28 cellular contexts compared by ENCODE assay signal in genomic region chr11:72954860-72955259, GRCh38.
DNase-seq lines count a peak whose midpoint lies in the region; ATAC-seq lines count a peak whose summit lies in the region.
"Had no signal": no experiment of that assay in that cellular context is flagged by ENCODE, and none has a peak within 500 bp of the region (broad histone marks: within the 10 kb centered on the region; RNA-seq: fewer than 3 reads in every experiment).

No MANE protein-coding gene starts in this region.

- peaks cover 8% of the 10 kb centered on the region for H3K4me1 Mint-ChIP-seq in activated T-helper 17 cell treated with anti-CD3 and anti-CD28 coated beads, Interleukin-2, amount 50 U/mL, for 72 hours
- peaks cover 29 to 66% of the 10 kb centered on the region in 2 donors for H3K4me1 Mint-ChIP-seq in stimulated activated naive B cell treated with anti-CD40 and anti-IgM and Interleukin-4, amounts not matched to agents 10 μg/mL and 1 μg/mL and 100 μg/mL, for 72 hours

- no peaks in the 10 kb centered on the region for H3K27me3 Mint-ChIP-seq in activated T-helper 17 cell treated with anti-CD3 and anti-CD28 coated beads, Interleukin-2, amount 50 U/mL, for 72 hours
- no peaks in the 10 kb centered on the region for H3K27me3 Mint-ChIP-seq in stimulated activated naive B cell treated with anti-CD40 and anti-IgM and Interleukin-4, amounts not matched to agents 10 μg/mL and 1 μg/mL and 100 μg/mL, for 72 hours
- H3K27me3 Mint-ChIP-seq: activated CD4-positive, alpha-beta memory T cell treated with anti-CD3 and anti-CD28 coated beads for 36 hours; activated naive CD8-positive, alpha-beta T cell had no signal

- 61% methylated on average over 3 of the region's 3 CpGs for WGBS in right cardiac atrium

- no peak overlapping the region for H3K27ac ChIP-seq in right cardiac atrium (ENCODE audit: low read length)
- H3K27ac ChIP-seq: A549, ascending aorta, dorsolateral prefrontal cortex, pancreas, right lobe of liver had no signal

- H3K9me3 Mint-ChIP-seq in activated T-helper 17 cell treated with anti-CD3 and anti-CD28 coated beads, Interleukin-2, amount 50 U/mL, for 72 hours, result no peaks in the 10 kb centered on the region
- peaks cover 3 to 4% of the 10 kb centered on the region in 2 donors for H3K9me3 Mint-ChIP-seq in stimulated activated naive B cell treated with anti-CD40 and anti-IgM and Interleukin-4, amounts not matched to agents 10 μg/mL and 1 μg/mL and 100 μg/mL, for 72 hours
- H3K9me3 Mint-ChIP-seq: activated CD4-positive, alpha-beta memory T cell treated with anti-CD3 and anti-CD28 coated beads for 36 hours; nephron progenitor cell had no signal

- no peak overlapping the region for H3K4me3 ChIP-seq in right cardiac atrium (ENCODE audit: low read length)
- H3K4me3 ChIP-seq: A549, ascending aorta, dorsolateral prefrontal cortex, pancreas, right lobe of liver, upper lobe of left lung had no signal

- H3K9me3 ChIP-seq in right cardiac atrium (ENCODE audit: control insufficient read depth, low read length), result no peaks in the 10 kb centered on the region
- H3K9me3 ChIP-seq: A549, ascending aorta, pancreas, right lobe of liver, upper lobe of left lung had no signal

- intact Hi-C loops in Right ventricle myocardium inferior (cut with DNase I) (no loop called here), cardiac septum (cut with DNase I) (no loop called here), right cardiac atrium (cut with DNase I) (no loop called here)

- peaks cover 6% of the 10 kb centered on the region for H3K36me3 Mint-ChIP-seq in activated T-helper 17 cell treated with anti-CD3 and anti-CD28 coated beads, Interleukin-2, amount 50 U/mL, for 72 hours (ENCODE audit: low read depth)
- peaks cover 28 to 62% of the 10 kb centered on the region in 2 donors for H3K36me3 Mint-ChIP-seq in stimulated activated naive B cell treated with anti-CD40 and anti-IgM and Interleukin-4, amounts not matched to agents 10 μg/mL and 1 μg/mL and 100 μg/mL, for 72 hours

- peak overlapping the region; percentile 41 for H3K27ac Mint-ChIP-seq in activated T-helper 17 cell treated with anti-CD3 and anti-CD28 coated beads, Interleukin-2, amount 50 U/mL, for 72 hours
- peak overlapping the region; percentile 83 for H3K27ac Mint-ChIP-seq in stimulated activated naive B cell treated with anti-CD40 and anti-IgM and Interleukin-4, amounts not matched to agents 10 μg/mL and 1 μg/mL and 100 μg/mL, for 72 hours
- H3K27ac Mint-ChIP-seq: activated CD4-positive, alpha-beta memory T cell treated with anti-CD3 and anti-CD28 coated beads for 36 hours; activated naive CD8-positive, alpha-beta T cell had no signal

- DNase-seq in Right ventricle myocardium inferior (ENCODE audit: missing footprints) (no peak), cardiac septum (ENCODE audit: low spot score) (no peak), right cardiac atrium (no peak), Ammon's horn (ENCODE audit: low spot score) (no peak)
- no peak for DNase-seq in stimulated activated naive B cell treated with anti-CD40 and anti-IgM and Interleukin-4, amounts not matched to agents 10 μg/mL and 1 μg/mL and 100 μg/mL, for 72 hours
- DNase-seq: activated CD4-positive, alpha-beta memory T cell treated with anti-CD3 and anti-CD28 coated beads for 36 hours; BE2C; central memory CD4-positive, alpha-beta T cell; DMS79 treated with DMSO at 0.1 percent for 48 hours; HCEC 1CT; NCI-H1092; NCI-H187 treated with DMSO at 0.1 percent for 48 hours; NCI-H345; NCI-H774; nephron progenitor cell; pancreas; right lobe of liver; stimulated activated CD4-positive, alpha-beta T cell treated with anti-CD3 and anti-CD28 coated beads, Interleukin-15, amount 100 ng/mL, for 24 hours; T-helper 9 cell; upper lobe of left lung had no signal

- peaks cover 4% of the 10 kb centered on the region for H3K4me1 ChIP-seq in right cardiac atrium (ENCODE audit: control insufficient read depth, insufficient read depth, low read length)
- H3K4me1 ChIP-seq: ascending aorta, BE2C, pancreas had no signal

- ATAC-seq in Right ventricle myocardium inferior (peak; percentile 77), right cardiac atrium (peak; percentile 80 to 83), GM18511 (IDR thresholded peaks at IDR 0.05; ENCODE audit: unreplicated experiment) (no peak), GM21723 (IDR thresholded peaks at IDR 0.05; ENCODE audit: unreplicated experiment) (no peak)
- no peak for ATAC-seq in activated T-helper 17 cell treated with anti-CD3 and anti-CD28 coated beads, Interleukin-2, amount 50 U/mL, for 72 hours (replicated peaks)
- no peak for ATAC-seq in stimulated activated naive B cell treated with anti-CD40 and anti-IgM and Interleukin-4, amounts not matched to agents 10 μg/mL and 1 μg/mL and 100 μg/mL, for 72 hours (replicated peaks)
- ATAC-seq: A549, HepG2, right lobe of liver had no signal

- no peak overlapping the region for H3K4me3 Mint-ChIP-seq in activated T-helper 17 cell treated with anti-CD3 and anti-CD28 coated beads, Interleukin-2, amount 50 U/mL, for 72 hours
- no peak overlapping the region for H3K4me3 Mint-ChIP-seq in stimulated activated naive B cell treated with anti-CD40 and anti-IgM and Interleukin-4, amounts not matched to agents 10 μg/mL and 1 μg/mL and 100 μg/mL, for 72 hours
- H3K4me3 Mint-ChIP-seq: activated CD4-positive, alpha-beta memory T cell treated with anti-CD3 and anti-CD28 coated beads for 36 hours; activated naive CD8-positive, alpha-beta T cell; nephron progenitor cell had no signal

- no peaks in the 10 kb centered on the region for H3K27me3 ChIP-seq in right cardiac atrium (ENCODE audit: control insufficient read depth, insufficient read depth)
- H3K27me3 ChIP-seq: ascending aorta, BE2C, dorsolateral prefrontal cortex, pancreas, right lobe of liver, upper lobe of left lung had no signal

Comparison
In these comparisons a context has a peak if more than half of its experiments do, and no peak if none do; other contexts are left out.
1. ATAC-seq: peak in Right ventricle myocardium inferior (single experiment) and right cardiac atrium (2 of 2); none in activated T-helper 17 cell treated with anti-CD3 and anti-CD28 coated beads, Interleukin-2, amount 50 U/mL, for 72 hours (single experiment), stimulated activated naive B cell treated with anti-CD40 and anti-IgM and Interleukin-4, amounts not matched to agents 10 μg/mL and 1 μg/mL and 100 μg/mL, for 72 hours (0 of 2), GM18511 (single experiment) and GM21723 (single experiment).